In genomic region chr2:152176113-152176714, GRCh38 we compare ENCODE assay signal across 8 cellular contexts. TPM values are rescaled to one million over a fixed set of nuclear protein-coding genes. Genes with fewer than 3 reads are reported as not detected.
DNase-seq lines count a peak whose midpoint lies in the region; ATAC-seq and TF ChIP-seq lines count a peak whose summit lies in the region.

No MANE protein-coding gene starts in this region.

- WGBS in hepatocyte (ENCODE audit: low lambda C conversion rate, missing lambda C conversion rate), result 12% methylated on average over 29 of the region's 29 CpGs
- WGBS in spleen, 5 donors, result 4 to 18% (median 8%) methylated on average over 15 to 29 of the region's 29 CpGs

- H3K4me2 ChIP-seq in hepatocyte, result peak overlapping the region; percentile 80

- CTCF ChIA-PET in BJ (lab: Yijun Ruan, JAX), result interaction anchor here (0.6 to 4.2 kb wide), 25 partner anchors 8 to 564 kb away, joined by 3 to 33 read pairs (median 3); no protein-coding TSS in a partner anchor

- no peaks in the 10 kb centered on the region for H4K20me1 ChIP-seq in hepatocyte (ENCODE audit: insufficient read depth, poor library complexity, severe bottlenecking)

- H3K36me3 Mint-ChIP-seq in activated T-helper 2 cell treated with anti-CD3 and anti-CD28 coated beads, Interferon-gamma antibody, Interleukin-2, Interleukin-4, amounts not matched to agents 10 μg/mL and 5 μg/mL and 100 μg/mL, durations not matched to agents 14 hours and 24 hours and 36 hours (ENCODE audit: low read depth), result peaks cover 4% of the 10 kb centered on the region

- peak overlapping the region; percentile 97 for H3K27ac ChIP-seq in hepatocyte
- H3K27ac ChIP-seq in spleen, result peak overlapping the region; percentile 94 to 98 (median 97)

- H3K4me1 ChIP-seq in hepatocyte (ENCODE audit: insufficient read depth) (peaks cover 22% of the 10 kb centered on the region), spleen (peaks cover 12 to 48% (median 41%) of the 10 kb centered on the region in 6 donors)

- POLR2A ChIA-PET in BJ (lab: Charles Lee), result interaction anchor here (0.6 to 0.9 kb wide), 3 partner anchors 10 to 395 kb away, joined by 3 to 5 read pairs (median 4); no protein-coding TSS in a partner anchor

- no peaks in the 10 kb centered on the region for H3K9me3 Mint-ChIP-seq in activated T-helper 2 cell treated with anti-CD3 and anti-CD28 coated beads, Interferon-gamma antibody, Interleukin-2, Interleukin-4, amounts not matched to agents 10 μg/mL and 5 μg/mL and 100 μg/mL, durations not matched to agents 14 hours and 24 hours and 36 hours

- ATAC-seq in GM19328 (IDR thresholded peaks at IDR 0.05; ENCODE audit: unreplicated experiment) (peak; percentile 21), HG03378 (IDR thresholded peaks at IDR 0.05; ENCODE audit: unreplicated experiment) (peak; percentile 27)

- no peaks in the 10 kb centered on the region for H3K27me3 ChIP-seq in BJ (ENCODE audit: control insufficient read depth, insufficient read depth, low read length)
- H3K27me3 ChIP-seq in hepatocyte, result no peaks in the 10 kb centered on the region
- no peaks in the 10 kb centered on the region for H3K27me3 ChIP-seq in spleen (replicated peaks in 1 of 7)

- H3K27ac Mint-ChIP-seq in activated T-helper 2 cell treated with anti-CD3 and anti-CD28 coated beads, Interferon-gamma antibody, Interleukin-2, Interleukin-4, amounts not matched to agents 10 μg/mL and 5 μg/mL and 100 μg/mL, durations not matched to agents 14 hours and 24 hours and 36 hours, result peak overlapping the region; percentile 96

- H3K9me2 ChIP-seq in hepatocyte (replicated peaks; ENCODE audit: insufficient read depth), result no peaks in the 10 kb centered on the region

- H3K4me3 Mint-ChIP-seq in activated T-helper 2 cell treated with anti-CD3 and anti-CD28 coated beads, Interferon-gamma antibody, Interleukin-2, Interleukin-4, amounts not matched to agents 10 μg/mL and 5 μg/mL and 100 μg/mL, durations not matched to agents 14 hours and 24 hours and 36 hours (ENCODE audit: low read depth), result peak overlapping the region; percentile 92

- TF ChIP-seq CTCF in BJ (IDR thresholded peaks at IDR 0.05; ENCODE audit: insufficient read depth, low read depth, low read length) (no peak), hepatocyte (IDR thresholded peaks at IDR 0.05; ENCODE audit: poor library complexity) (no peak), spleen (IDR thresholded peaks at IDR 0.05 in 8 of 11, conservative IDR thresholded peaks at IDR 0.05 in 3 of 11) (peak in 2 of 11 experiments; percentile 1 to 55)

- H3K9me3 ChIP-seq in hepatocyte (ENCODE audit: low read depth) (no peaks in the 10 kb centered on the region), spleen (no peaks in the 10 kb centered on the region)

- H3K27me3 Mint-ChIP-seq in activated T-helper 2 cell treated with anti-CD3 and anti-CD28 coated beads, Interferon-gamma antibody, Interleukin-2, Interleukin-4, amounts not matched to agents 10 μg/mL and 5 μg/mL and 100 μg/mL, durations not matched to agents 14 hours and 24 hours and 36 hours (ENCODE audit: low read depth), result peaks cover 4% of the 10 kb centered on the region

- H3K36me3 ChIP-seq in BJ (ENCODE audit: control insufficient read depth, insufficient read depth, low read length), result no peaks in the 10 kb centered on the region
- no peaks in the 10 kb centered on the region for H3K36me3 ChIP-seq in hepatocyte (replicated peaks; ENCODE audit: insufficient read depth, low read depth)
- H3K36me3 ChIP-seq in spleen, result no peaks in the 10 kb centered on the region

- no peak for TF ChIP-seq POLR2A in spleen (IDR thresholded peaks at IDR 0.05)

- peaks cover 29% of the 10 kb centered on the region for H3K4me1 Mint-ChIP-seq in activated T-helper 2 cell treated with anti-CD3 and anti-CD28 coated beads, Interferon-gamma antibody, Interleukin-2, Interleukin-4, amounts not matched to agents 10 μg/mL and 5 μg/mL and 100 μg/mL, durations not matched to agents 14 hours and 24 hours and 36 hours (ENCODE audit: low read depth)

- DNase-seq in BJ (ENCODE audit: low read depth) (no peak), hepatocyte (ENCODE audit: low spot score) (no peak), spleen (no peak), D341Med (ENCODE audit: low spot score) (no peak), SHP77 (lab: John Stamatoyannopoulos, UW) (no peak)
- DNase-seq in activated T-helper 2 cell treated with anti-CD3 and anti-CD28 coated beads, Interferon-gamma antibody, Interleukin-2, Interleukin-4, amounts not matched to agents 10 μg/mL and 5 μg/mL and 100 μg/mL, durations not matched to agents 14 hours and 24 hours and 36 hours (ENCODE audit: low spot score), result no peak

- H3K79me2 ChIP-seq in hepatocyte, result peaks cover 32% of the 10 kb centered on the region

- peak overlapping the region; percentile 67 for H3K4me3 ChIP-seq in BJ (ENCODE audit: low read depth, low read length)
- H3K4me3 ChIP-seq in hepatocyte, result peak overlapping the region; percentile 28
- H3K4me3 ChIP-seq in spleen, result peak overlapping the region; percentile 67 to 91 (median 81)

- intact Hi-C loops in activated T-helper 2 cell treated with anti-CD3 and anti-CD28 coated beads, Interferon-gamma antibody, Interleukin-2, Interleukin-4, amounts not matched to agents 10 μg/mL and 5 μg/mL and 100 μg/mL, durations not matched to agents 14 hours and 24 hours and 36 hours (cut with micrococcal nuclease), result loop anchor here (1.0 to 2.0 kb wide), 4 partner anchors 139 to 459 kb away; partner anchors contain the start of gene FMNL2
- intact Hi-C loops in spleen (cut with DNase I; ENCODE audit: low total_unique reads), result loop anchor here (5.0 kb wide), 1 partner anchor 456 kb away; no protein-coding TSS in a partner anchor

- H2AFZ ChIP-seq in hepatocyte, result peak overlapping the region; percentile 77

RNA-seq across cellular contexts. Expression of gene STAM2, which starts 0.7 kb away (rescaled TPM):
- polyA plus RNA-seq in BJ (2011; rRNA removed) (12.4 and 23.5 TPM in 2 replicates), hepatocyte (9.9 and 13.1 TPM in 2 replicates), spleen (1 to 10 TPM; 5.7 to 6.7 (median 5.8) TPM)
- polyA minus RNA-seq in BJ (2011; rRNA and poly(A)+ RNA removed), result 18.4 and 22.7 TPM in 2 replicates
- 14.3 and 15.9 TPM in 2 replicates for total RNA-seq in activated T-helper 2 cell treated with anti-CD3 and anti-CD28 coated beads, Interferon-gamma antibody, Interleukin-2, Interleukin-4, amounts not matched to agents 10 μg/mL and 5 μg/mL and 100 μg/mL, durations not matched to agents 14 hours and 24 hours and 36 hours
- total RNA-seq in hepatocyte (40.1 and 41.0 TPM in 2 replicates), spleen (10 to 100 TPM; 25.4 to 41.2 (median 33.2) TPM)

Comparison
In these comparisons a context has a peak if more than half of its experiments do, and no peak if none do; other contexts are left out.
1. H3K4me3 ChIP-seq: peak in every context shown above with its lines; median percentile 81 in spleen; 67 in BJ; 28 in hepatocyte.